ENCODE assay signal across 8 cellular contexts in the genomic region with DNA sequence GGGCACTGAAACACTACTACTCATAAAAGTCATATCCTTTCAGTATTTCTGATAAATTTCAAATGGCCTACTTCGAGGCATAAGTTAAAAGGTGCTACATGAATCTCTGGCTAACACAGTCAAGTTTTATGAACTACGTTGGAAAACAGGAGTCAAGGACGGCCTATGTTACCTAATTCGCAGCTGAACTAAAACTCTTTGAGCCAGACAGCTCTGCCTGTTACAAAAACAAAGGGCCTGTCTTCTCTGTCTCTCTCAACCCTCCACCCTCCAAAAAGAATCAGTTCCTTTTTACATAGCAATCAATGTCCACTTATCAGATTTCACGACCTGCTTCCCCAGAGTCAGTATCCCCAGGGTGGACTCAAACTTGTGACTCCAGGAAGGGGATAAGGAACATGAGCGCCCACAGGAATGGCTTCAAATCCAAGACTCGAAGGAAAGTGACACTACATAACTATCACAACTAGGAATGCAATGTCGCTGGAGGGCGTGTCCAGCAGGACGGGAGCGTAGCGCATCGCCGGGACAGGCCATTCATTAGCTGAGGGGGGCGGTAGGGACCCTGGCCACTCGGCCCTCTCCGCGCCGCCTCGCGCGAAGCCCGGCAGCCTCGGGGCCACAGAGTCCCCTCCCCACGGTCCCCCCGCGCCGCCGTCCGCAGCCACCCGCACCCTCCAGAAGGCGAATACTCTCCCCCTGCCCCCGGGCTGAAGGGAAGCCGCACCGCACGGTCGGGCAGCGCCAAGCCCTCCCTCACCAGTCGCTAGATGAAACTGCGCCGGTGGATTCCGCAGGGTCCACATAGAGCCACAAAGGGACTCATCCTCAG. TPM values are rescaled to one million over a fixed set of nuclear protein-coding genes. Genes with fewer than 3 reads are reported as not detected.
DNase-seq lines count a peak whose midpoint lies in the region; FAIRE-seq and TF ChIP-seq lines count a peak whose summit lies in the region.

No MANE protein-coding gene starts in this region.

- no peak overlapping the region for H3K23ac ChIP-seq in H1 (ENCODE audit: insufficient read length)

- H3K27me3 ChIP-seq in H7 (ENCODE audit: control insufficient read depth, insufficient read depth, low read length) (no peaks in the 10 kb centered on the region), KMS-11 (ENCODE audit: insufficient read depth, low read depth) (no peaks in the 10 kb centered on the region), H1 (replicated peaks in 1 of 4; ENCODE audit: control insufficient read depth in 3 of 4, extremely low read depth in 1 of 4, insufficient read depth in 3 of 4, low read length in 3 of 4) (no peaks in the 10 kb centered on the region), testis (no peaks in the 10 kb centered on the region)

- H3K79me1 ChIP-seq in H1 (ENCODE audit: low read depth, low read length) = no peaks in the 10 kb centered on the region; the same call in 1 of the 2 replicates

- no peak overlapping the region for H4K91ac ChIP-seq in H1 (replicated peaks; ENCODE audit: insufficient read length, low read length)

- TF ChIP-seq RAD21 in H1 (IDR thresholded peaks at IDR 0.05 in 1 of 2, conservative IDR thresholded peaks at IDR 0.05 in 1 of 2; ENCODE audit: low read depth in 2 of 2, low read length in 2 of 2) = no peak

- no peaks in the 10 kb centered on the region for H3K9me3 Mint-ChIP-seq in activated naive CD4-positive, alpha-beta T cell treated with anti-CD3 and anti-CD28 coated beads for 36 hours
- H3K9me3 Mint-ChIP-seq in T-helper 2 cell treated with Interferon-gamma antibody and Interleukin-4, amounts not matched to agents 5 μg/mL and 100 μg/mL, for 36 hours = no peaks in the 10 kb centered on the region

- H3K23me2 ChIP-seq in H1 (ENCODE audit: low read depth, low read length) = peaks cover 4% of the 10 kb centered on the region; the same call in 1 of the 2 replicates

- H3K9ac ChIP-seq in KMS-11 (peak overlapping the region; percentile 81), H1 (replicated peaks in 1 of 4; ENCODE audit: extremely low read depth in 1 of 4, low read depth in 3 of 4, low read length in 3 of 4) (peak overlapping the region; percentile 36 to 87 (median 78))

- H2BK5ac ChIP-seq in H1 (ENCODE audit: low read depth, low read length) = peak overlapping the region; percentile 80; the same call in 1 of the 2 replicates

- H3K79me2 ChIP-seq in KMS-11 (ENCODE audit: insufficient read depth, low read depth) (peaks cover 14% of the 10 kb centered on the region; the same call in 1 of the 2 replicates), H1 (ENCODE audit: control insufficient read depth in 1 of 2, insufficient read depth in 2 of 2, low read length in 2 of 2) (peaks cover 5 to 47% of the 10 kb centered on the region in 2 experiments)

- no peak overlapping the region for H2AK5ac ChIP-seq in H1 (ENCODE audit: low read depth, low read length)

- no peak overlapping the region for H2BK12ac ChIP-seq in H1 (ENCODE audit: low read depth, low read length)

- H3K56ac ChIP-seq in H1 (replicated peaks; ENCODE audit: insufficient read length, low read depth, low read length) = peak overlapping the region; percentile 62

- H3K36me3 ChIP-seq in H7 (replicated peaks; ENCODE audit: control insufficient read depth, insufficient read depth, low read length) = no peaks in the 10 kb centered on the region; the same call in 1 of the 2 replicates
- no peaks in the 10 kb centered on the region for H3K36me3 ChIP-seq in KMS-11 (ENCODE audit: insufficient read depth)
- H3K36me3 ChIP-seq in H1 (ENCODE audit: control insufficient read depth in 2 of 4, insufficient read depth in 4 of 4, low read length in 3 of 4) = peaks cover 0 to 6% (median 0%) of the 10 kb centered on the region in 4 experiments; a peak in 1 of 8 replicates
- H3K36me3 ChIP-seq in testis (ENCODE audit: low read depth, missing control alignments) = no peaks in the 10 kb centered on the region

- H3K27ac ChIP-seq in KMS-11 (peak overlapping the region; percentile 44; the same call in 1 of the 2 replicates), H1 (ENCODE audit: low read depth, low read length) (peak overlapping the region; percentile 76; the same call in 1 of the 2 replicates), testis (peak overlapping the region; percentile 93 to 95)

- POLR2A ChIA-PET in H1 (lab: Charles Lee; ENCODE audit: partially characterized antibody) = interaction anchor here (0.7 to 1.3 kb wide), 3 partner anchors 8 to 821 kb away, joined by 3 read pairs; partner anchors contain the start of gene DOP1A

- H3K4me1 Mint-ChIP-seq in activated naive CD4-positive, alpha-beta T cell treated with anti-CD3 and anti-CD28 coated beads for 36 hours (ENCODE audit: low read depth) = peaks cover 36% of the 10 kb centered on the region
- H3K4me1 Mint-ChIP-seq in T-helper 2 cell treated with Interferon-gamma antibody and Interleukin-4, amounts not matched to agents 5 μg/mL and 100 μg/mL, for 36 hours (ENCODE audit: low read depth) = peaks cover 27% of the 10 kb centered on the region

- H4K8ac ChIP-seq in H1 (ENCODE audit: extremely low read depth, insufficient read depth, low read length) = peak overlapping the region; percentile 84

- DNase-seq in activated naive CD4-positive, alpha-beta T cell treated with anti-CD3 and anti-CD28 coated beads for 36 hours = peak; percentile 44
- no peak for DNase-seq in activated naive CD4-positive, alpha-beta T cell treated with anti-CD3 and anti-CD28 coated beads, Interleukin-2, amount 50 U/mL, for 16 hours
- no peak for DNase-seq in H7
- DNase-seq in T-helper 2 cell treated with Interferon-gamma antibody and Interleukin-4, amounts not matched to agents 5 μg/mL and 100 μg/mL, for 36 hours (ENCODE audit: low spot score) = no peak
- no peak for DNase-seq in H1 (ENCODE audit: low read depth in 1 of 2, low spot score in 2 of 2)
- DNase-seq in medulla oblongata (ENCODE audit: extremely low spot score) = peak; percentile 70
- peak; percentile 79 for DNase-seq in testis

- peak overlapping the region; percentile 90 for H3K27ac Mint-ChIP-seq in activated naive CD4-positive, alpha-beta T cell treated with anti-CD3 and anti-CD28 coated beads for 36 hours
- peak overlapping the region; percentile 92 for H3K27ac Mint-ChIP-seq in T-helper 2 cell treated with Interferon-gamma antibody and Interleukin-4, amounts not matched to agents 5 μg/mL and 100 μg/mL, for 36 hours

- no peak overlapping the region for H3K4ac ChIP-seq in H1 (replicated peaks; ENCODE audit: insufficient read length, low read depth, low read length)

- no peaks in the 10 kb centered on the region for H3K27me3 Mint-ChIP-seq in activated naive CD4-positive, alpha-beta T cell treated with anti-CD3 and anti-CD28 coated beads for 36 hours (ENCODE audit: low read depth)
- no peaks in the 10 kb centered on the region for H3K27me3 Mint-ChIP-seq in T-helper 2 cell treated with Interferon-gamma antibody and Interleukin-4, amounts not matched to agents 5 μg/mL and 100 μg/mL, for 36 hours (ENCODE audit: low read depth)

- H2BK15ac ChIP-seq in H1 (ENCODE audit: low read length) = no peak overlapping the region

- TF ChIP-seq CTCF in KMS-11 (conservative IDR thresholded peaks at IDR 0.05; ENCODE audit: low read depth, low read length) = no peak
- TF ChIP-seq CTCF in H1 (IDR thresholded peaks at IDR 0.05; ENCODE audit: control extremely low read depth in 1 of 3, insufficient read depth in 1 of 3, low read depth in 1 of 3, low read length in 3 of 3) = no peak
- no peak for TF ChIP-seq CTCF in testis (IDR thresholded peaks at IDR 0.05)

- no peak overlapping the region for H2BK120ac ChIP-seq in H1 (replicated peaks; ENCODE audit: low read depth, low read length)

- H3K36me3 Mint-ChIP-seq in activated naive CD4-positive, alpha-beta T cell treated with anti-CD3 and anti-CD28 coated beads for 36 hours (ENCODE audit: low read depth) = peaks cover 20% of the 10 kb centered on the region
- H3K36me3 Mint-ChIP-seq in T-helper 2 cell treated with Interferon-gamma antibody and Interleukin-4, amounts not matched to agents 5 μg/mL and 100 μg/mL, for 36 hours (ENCODE audit: low read depth) = peaks cover 25% of the 10 kb centered on the region

- 6% methylated on average over 26 of the region's 42 CpGs; no CpG with 5 or more reads in 1 of the 2 experiments for WGBS in H1 (ENCODE audit: extremely low coverage in 1 of 2, insufficient coverage in 1 of 2, insufficient read length in 1 of 2, insufficient replicate concordance in 2 of 2, low coverage in 1 of 2, low lambda C conversion rate in 2 of 2, missing lambda C conversion rate in 1 of 2), 2 experiments
- 1 to 2% methylated on average over 14 to 40 of the region's 42 CpGs for WGBS in testis, 2 donors

- H2AFZ ChIP-seq in KMS-11 (ENCODE audit: low read depth) = peak overlapping the region; percentile 85
- H2AFZ ChIP-seq in H1 (ENCODE audit: low read length) = peak overlapping the region; percentile 54; the same call in 1 of the 2 replicates

- FAIRE-seq in H1 (lab: Jason Lieb, UNC) = no peak

- H3K9me3 ChIP-seq in H1 (ENCODE audit: insufficient read depth in 2 of 2, low read depth in 1 of 2, low read length in 1 of 2) = no peaks in the 10 kb centered on the region
- H3K9me3 ChIP-seq in testis = no peaks in the 10 kb centered on the region

- peaks cover 4% of the 10 kb centered on the region for H3K4me1 ChIP-seq in KMS-11 (ENCODE audit: low read depth, poor library complexity, severe bottlenecking)
- peaks cover 0 to 5% (median 4%) of the 10 kb centered on the region in 4 experiments; a peak in 3 of 7 replicates for H3K4me1 ChIP-seq in H1 (replicated peaks in 1 of 4; ENCODE audit: control insufficient read depth in 3 of 4, insufficient read depth in 4 of 4, low read length in 3 of 4)
- peaks cover 19% of the 10 kb centered on the region for H3K4me1 ChIP-seq in testis

- peak overlapping the region; percentile 92 for H3K4me3 Mint-ChIP-seq in activated naive CD4-positive, alpha-beta T cell treated with anti-CD3 and anti-CD28 coated beads for 36 hours
- peak overlapping the region; percentile 94 for H3K4me3 Mint-ChIP-seq in T-helper 2 cell treated with Interferon-gamma antibody and Interleukin-4, amounts not matched to agents 5 μg/mL and 100 μg/mL, for 36 hours

- intact Hi-C loops in activated naive CD4-positive, alpha-beta T cell treated with anti-CD3 and anti-CD28 coated beads for 36 hours (cut with micrococcal nuclease) = loop anchor here (1.0 kb wide), 2 partner anchors 495 to 946 kb away; partner anchors contain the start of genes PGM3, RWDD2A and TENT5A
- intact Hi-C loops in testis (cut with DNase I; ENCODE audit: low total_unique reads) = no loop called here

- H3K18ac ChIP-seq in H1 (ENCODE audit: extremely low read depth, low read length) = peak overlapping the region; percentile 68; the same call in 1 of the 2 replicates

- H3K4me3 ChIP-seq in H7 (ENCODE audit: insufficient read depth, low read depth, low read length) (peak overlapping the region; percentile 85), KMS-11 (IDR thresholded peaks at IDR 0.05; ENCODE audit: insufficient read depth, low read depth, low read length) (peak overlapping the region; percentile 19), H1 (ENCODE audit: extremely low read depth in 1 of 4, insufficient read depth in 2 of 4, low read depth in 3 of 4, low read length in 4 of 4) (peak overlapping the region; percentile 84 to 95 (median 89)), testis (peak overlapping the region; percentile 86 to 98)

- no peak for TF ChIP-seq EP300 in H1 (IDR thresholded peaks at IDR 0.05; ENCODE audit: borderline replicate concordance in 1 of 2, low read depth in 2 of 2, low read length in 2 of 2)

- CTCF ChIA-PET in activated naive CD4-positive, alpha-beta T cell treated with anti-CD3 and anti-CD28 coated beads for 36 hours (lab: Charles Lee) = interaction anchor here (1.1 to 2.0 kb wide), 2 partner anchors 818 to 819 kb away, joined by 4 to 15 read pairs; partner anchors contain the start of genes DOP1A and UBE3D
- CTCF ChIA-PET in H1 (lab: Charles Lee; ENCODE audit: partially characterized antibody) = interaction anchor here (1.3 to 1.7 kb wide), 3 partner anchors 23 to 819 kb away, joined by 3 to 5 read pairs (median 4); partner anchors contain the start of gene UBE3D

- no peaks in the 10 kb centered on the region for H4K20me1 ChIP-seq in KMS-11 (ENCODE audit: insufficient read depth)
- H4K20me1 ChIP-seq in H1 (replicated peaks in 1 of 2; ENCODE audit: control insufficient read depth in 1 of 2, insufficient read depth in 2 of 2, low read length in 2 of 2) = peaks cover 0 to 2% of the 10 kb centered on the region in 2 experiments

- H2BK20ac ChIP-seq in H1 (ENCODE audit: low read length) = no peak overlapping the region

- H3K4me2 ChIP-seq in KMS-11 (peak overlapping the region; percentile 64), H1 (ENCODE audit: insufficient read depth in 1 of 2, low read depth in 2 of 2, low read length in 2 of 2) (peak overlapping the region; percentile 67 to 78)

- no peak overlapping the region for H3K14ac ChIP-seq in H1 (ENCODE audit: insufficient read length)

- peak overlapping the region; percentile 85 for H4K5ac ChIP-seq in H1 (ENCODE audit: insufficient read length, low read depth, low read length)

- TF ChIP-seq POLR2A in H1 (IDR thresholded peaks at IDR 0.05; ENCODE audit: control extremely low read depth in 1 of 2, low read depth in 2 of 2, low read length in 2 of 2) (peak in 1 of 2 experiments; percentile 75; a peak in 1 of 3 replicates), testis (IDR thresholded peaks at IDR 0.05) (no peak)

RNA-seq across cellular contexts. Expression of gene IBTK, which starts 0.5 kb away (rescaled TPM):
- 10 to 100 TPM; 25.3 to 25.9 TPM for total RNA-seq in activated naive CD4-positive, alpha-beta T cell treated with anti-CD3 and anti-CD28 coated beads for 36 hours
- 31.9 and 33.0 TPM in 2 replicates for total RNA-seq in H7 (2014; rRNA removed; shearing (Covaris generic))
- total RNA-seq in H1 (2021; fragmentation: NEBNext Ultra II Directional; extraction: Animal tissue kit (Norgen Biotek cat#: 25700)) = 23.1 and 24.2 TPM in 2 replicates
- polyA plus RNA-seq in H1 (2011; rRNA removed) (2.8 and 4.6 TPM in 2 replicates), testis (ENCODE audit: insufficient read depth, low read depth, low replicate concordance) (13.8 TPM)
- 6.6 TPM for polyA plus RNA-seq in H1 (2011; cell fraction: cytosol; rRNA removed)
- 4.0 TPM for polyA plus RNA-seq in H1 (2011; cell fraction: nucleus; rRNA removed)
- 6.4 to 13.9 TPM (median 9.6 TPM) in 4 replicates for polyA plus RNA-seq in H1 (2012, experiment 1 of 2)
- 0.96 TPM for polyA plus RNA-seq in H1 (2012, experiment 2 of 2)
- polyA plus RNA-seq in H1 (2013, experiment 1 of 2) = 11.8 TPM
- 10.1 TPM for polyA plus RNA-seq in H1 (2013, experiment 2 of 2)
- 27.6 and 29.1 TPM in 2 replicates for polyA minus RNA-seq in H1 (2011; rRNA and poly(A)+ RNA removed)
- polyA minus RNA-seq in H1 (2011; cell fraction: cytosol; rRNA and poly(A)+ RNA removed) = 13.3 TPM
- 42.2 TPM for polyA minus RNA-seq in H1 (2011; cell fraction: nucleus; rRNA and poly(A)+ RNA removed)
- 10 to 100 TPM; 23.9 to 26.6 TPM for total RNA-seq in testis

Comparison
In these comparisons a context has a peak if more than half of its experiments do, and no peak if none do; other contexts are left out.
1. DNase-seq: peak in activated naive CD4-positive, alpha-beta T cell treated with anti-CD3 and anti-CD28 coated beads for 36 hours (single experiment), medulla oblongata (single experiment) and testis (single experiment); none in activated naive CD4-positive, alpha-beta T cell treated with anti-CD3 and anti-CD28 coated beads, Interleukin-2, amount 50 U/mL, for 16 hours (single experiment), H7 (single experiment), T-helper 2 cell treated with Interferon-gamma antibody and Interleukin-4, amounts not matched to agents 5 μg/mL and 100 μg/mL, for 36 hours (single experiment) and H1 (0 of 2).
2. H3K4me3 ChIP-seq: peak in every context shown above with its lines; median percentile 92 in testis; 89 in H1; 85 in H7; 19 in KMS-11.
3. H3K27ac ChIP-seq: peak in every context shown above with its lines; median percentile 94 in testis; 76 in H1; 44 in KMS-11.